ENCODE assay signal across 38 cellular contexts in genomic region chr7:86089455-86089854, GRCh38.
"Had no signal": no experiment of that assay in that cellular context is flagged by ENCODE, and none has a peak within 500 bp of the region (broad histone marks: within the 10 kb centered on the region; RNA-seq: fewer than 3 reads in every experiment).

No MANE protein-coding gene starts in this region.

- H3K4me3 Mint-ChIP-seq: activated naive CD4-positive, alpha-beta T cell treated with anti-CD3 and anti-CD28 coated beads for 36 hours; activated naive CD4-positive, alpha-beta T cell treated with anti-CD3 and anti-CD28 coated beads, Interleukin-2, amount 10 ng/mL, durations not matched to agents 7 days and 5 days; activated naive CD4-positive, alpha-beta T cell treated with anti-CD3 and anti-CD28 coated beads, Interleukin-2, amount 50 U/mL, for 24 hours; activated naive CD8-positive, alpha-beta T cell; activated naive CD8-positive, alpha-beta T cell treated with anti-CD3 and anti-CD28 coated beads for 36 hours; activated naive CD8-positive, alpha-beta T cell treated with anti-CD3 and anti-CD28 coated beads, Interleukin-2, amount 10 ng/mL, durations not matched to agents 7 days and 5 days; activated naive CD8-positive, alpha-beta T cell treated with anti-CD3 and anti-CD28 coated beads, Interleukin-2, amount 50 U/mL, for 24 hours; activated T-cell treated with anti-CD3 and anti-CD28 coated beads, Interleukin-2, amount 50 U/mL, for 24 hours; activated T-cell treated with anti-CD3 and anti-CD28 coated beads, Interleukin-2, amount 50 U/mL, for 4 hours; activated T-cell treated with anti-CD3 and anti-CD28 coated beads, Interleukin-2, amount 50 U/mL, for 72 hours; activated T-helper 1 cell treated with anti-CD3 and anti-CD28 coated beads, Interleukin-12 subunit alpha, Interleukin-12 subunit beta, Interleukin-2, Interleukin-4 antibody, amounts not matched to agents 30 ng/mL and 10 ng/mL and 1 ng/mL, durations not matched to agents 14 hours and 24 hours and 36 hours; activated T-helper 17 cell treated with anti-CD3 and anti-CD28 coated beads, Interleukin-2, amount 50 U/mL, for 72 hours; brain; central memory CD8-positive, alpha-beta T cell had no signal

- H3K27ac Mint-ChIP-seq: activated naive CD4-positive, alpha-beta T cell treated with anti-CD3 and anti-CD28 coated beads for 36 hours; activated naive CD4-positive, alpha-beta T cell treated with anti-CD3 and anti-CD28 coated beads, Interleukin-2, amount 10 ng/mL, durations not matched to agents 7 days and 5 days; activated naive CD4-positive, alpha-beta T cell treated with anti-CD3 and anti-CD28 coated beads, Interleukin-2, amount 50 U/mL, for 24 hours; activated naive CD4-positive, alpha-beta T cell treated with anti-CD3 and anti-CD28 coated beads, Interleukin-2, amount 50 U/mL, for 72 hours; activated naive CD8-positive, alpha-beta T cell; activated naive CD8-positive, alpha-beta T cell treated with anti-CD3 and anti-CD28 coated beads for 36 hours; activated naive CD8-positive, alpha-beta T cell treated with anti-CD3 and anti-CD28 coated beads, Interleukin-2, amount 10 ng/mL, durations not matched to agents 7 days and 5 days; activated naive CD8-positive, alpha-beta T cell treated with anti-CD3 and anti-CD28 coated beads, Interleukin-2, amount 50 U/mL, for 24 hours; activated T-cell treated with anti-CD3 and anti-CD28 coated beads, Interleukin-2, amount 50 U/mL, for 24 hours; activated T-cell treated with anti-CD3 and anti-CD28 coated beads, Interleukin-2, amount 50 U/mL, for 72 hours; activated T-helper 1 cell treated with anti-CD3 and anti-CD28 coated beads, Interleukin-12 subunit alpha, Interleukin-12 subunit beta, Interleukin-2, Interleukin-4 antibody, amounts not matched to agents 30 ng/mL and 10 ng/mL and 1 ng/mL, durations not matched to agents 14 hours and 24 hours and 36 hours; activated T-helper 17 cell treated with anti-CD3 and anti-CD28 coated beads, Interleukin-2, amount 50 U/mL, for 72 hours; activated T-helper 2 cell treated with anti-CD3 and anti-CD28 coated beads, Interferon-gamma antibody, Interleukin-2, Interleukin-4, amounts not matched to agents 10 μg/mL and 5 μg/mL and 100 μg/mL, durations not matched to agents 14 hours and 24 hours and 36 hours; brain had no signal

- H3K4me3 ChIP-seq: adrenal gland, ascending aorta, body of pancreas, breast epithelium, cardiac muscle cell had no signal

- DNase-seq: activated effector memory CD4-positive, alpha-beta T cell treated with anti-CD3 and anti-CD28 coated beads, Interleukin-2, amount 50 U/mL, for 16 hours; activated effector memory CD4-positive, alpha-beta T cell treated with Interleukin-2 at 50 U/mL for 16 hours; activated gamma-delta T cell; activated gamma-delta T cell treated with Interleukin-2 at 50 U/mL for 16 hours; activated naive CD4-positive, alpha-beta T cell; activated naive CD4-positive, alpha-beta T cell treated with anti-CD3 and anti-CD28 coated beads for 36 hours; activated naive CD4-positive, alpha-beta T cell treated with anti-CD3 and anti-CD28 coated beads, Interleukin-2, amount 10 ng/mL, durations not matched to agents 7 days and 5 days; activated naive CD4-positive, alpha-beta T cell treated with anti-CD3 and anti-CD28 coated beads, Interleukin-2, amount 50 U/mL, for 16 hours; activated naive CD4-positive, alpha-beta T cell treated with Interleukin-2 at 50 U/mL for 16 hours; activated naive CD8-positive, alpha-beta T cell treated with anti-CD3 and anti-CD28 coated beads for 36 hours; activated naive CD8-positive, alpha-beta T cell treated with anti-CD3 and anti-CD28 coated beads, Interleukin-2, amount 10 ng/mL, durations not matched to agents 7 days and 5 days; activated naive CD8-positive, alpha-beta T cell treated with anti-CD3 and anti-CD28 coated beads, Interleukin-2, amount 50 U/mL, for 24 hours; activated T-cell treated with anti-CD3 and anti-CD28 coated beads, Interleukin-2, amount 50 U/mL, for 1 hour; activated T-cell treated with anti-CD3 and anti-CD28 coated beads, Interleukin-2, amount 50 U/mL, for 24 hours; activated T-cell treated with anti-CD3 and anti-CD28 coated beads, Interleukin-2, amount 50 U/mL, for 4 hours; activated T-cell treated with anti-CD3 and anti-CD28 coated beads, Interleukin-2, amount 50 U/mL, for 48 hours; activated T-cell treated with anti-CD3 and anti-CD28 coated beads, Interleukin-2, amount 50 U/mL, for 72 hours; adrenal gland; amniotic stem cell; amygdala; anterior cingulate cortex; aorta; body of pancreas; brain microvascular endothelial cell; caudate nucleus; central memory CD4-positive, alpha-beta T cell; cerebellar nuclear complex had no signal

- H3K27ac ChIP-seq: adrenal gland, ascending aorta, body of pancreas, brain microvascular endothelial cell, breast epithelium, cardiac muscle cell had no signal

- H3K4me1 ChIP-seq: adrenal gland, ascending aorta, body of pancreas, breast epithelium had no signal

- H3K9me3 Mint-ChIP-seq: activated naive CD8-positive, alpha-beta T cell treated with anti-CD3 and anti-CD28 coated beads for 36 hours; activated T-cell treated with anti-CD3 and anti-CD28 coated beads, Interleukin-2, amount 50 U/mL, for 4 hours; activated T-helper 1 cell treated with anti-CD3 and anti-CD28 coated beads, Interleukin-12 subunit alpha, Interleukin-12 subunit beta, Interleukin-2, Interleukin-4 antibody, amounts not matched to agents 30 ng/mL and 10 ng/mL and 1 ng/mL, durations not matched to agents 14 hours and 24 hours and 36 hours had no signal

- H3K9me3 ChIP-seq: adrenal gland, body of pancreas had no signal

- H3K27me3 ChIP-seq: adrenal gland, ascending aorta, body of pancreas, brain microvascular endothelial cell, breast epithelium, cardiac muscle cell had no signal

- H3K4me1 Mint-ChIP-seq: activated naive CD4-positive, alpha-beta T cell treated with anti-CD3 and anti-CD28 coated beads, Interleukin-2, amount 10 ng/mL, durations not matched to agents 7 days and 5 days; activated naive CD4-positive, alpha-beta T cell treated with anti-CD3 and anti-CD28 coated beads, Interleukin-2, amount 50 U/mL, for 24 hours; activated naive CD8-positive, alpha-beta T cell treated with anti-CD3 and anti-CD28 coated beads for 36 hours; activated naive CD8-positive, alpha-beta T cell treated with anti-CD3 and anti-CD28 coated beads, Interleukin-2, amount 10 ng/mL, durations not matched to agents 7 days and 5 days; activated naive CD8-positive, alpha-beta T cell treated with anti-CD3 and anti-CD28 coated beads, Interleukin-2, amount 50 U/mL, for 24 hours; activated T-helper 17 cell treated with anti-CD3 and anti-CD28 coated beads, Interleukin-2, amount 50 U/mL, for 72 hours; brain; central memory CD8-positive, alpha-beta T cell had no signal

- H3K36me3 ChIP-seq: adrenal gland, ascending aorta, brain microvascular endothelial cell, breast epithelium, cardiac muscle cell had no signal

- ATAC-seq: activated naive CD4-positive, alpha-beta T cell treated with anti-CD3 and anti-CD28 coated beads, Interleukin-2, amount 50 U/mL, for 72 hours; activated naive CD8-positive, alpha-beta T cell treated with anti-CD3 and anti-CD28 coated beads, Interleukin-2, amount 50 U/mL, for 24 hours; activated T-cell treated with anti-CD3 and anti-CD28 coated beads, Interleukin-2, amount 50 U/mL, for 4 hours; activated T-cell treated with anti-CD3 and anti-CD28 coated beads, Interleukin-2, amount 50 U/mL, for 72 hours; activated T-helper 17 cell treated with anti-CD3 and anti-CD28 coated beads, Interleukin-2, amount 50 U/mL, for 72 hours; body of pancreas had no signal

- H3K27me3 Mint-ChIP-seq: activated naive CD4-positive, alpha-beta T cell treated with anti-CD3 and anti-CD28 coated beads, Interleukin-2, amount 10 ng/mL, durations not matched to agents 7 days and 5 days; activated naive CD4-positive, alpha-beta T cell treated with anti-CD3 and anti-CD28 coated beads, Interleukin-2, amount 50 U/mL, for 24 hours; activated naive CD8-positive, alpha-beta T cell; activated naive CD8-positive, alpha-beta T cell treated with anti-CD3 and anti-CD28 coated beads for 36 hours; activated naive CD8-positive, alpha-beta T cell treated with anti-CD3 and anti-CD28 coated beads, Interleukin-2, amount 10 ng/mL, durations not matched to agents 7 days and 5 days; activated naive CD8-positive, alpha-beta T cell treated with anti-CD3 and anti-CD28 coated beads, Interleukin-2, amount 50 U/mL, for 24 hours; activated T-cell treated with anti-CD3 and anti-CD28 coated beads, Interleukin-2, amount 50 U/mL, for 24 hours; activated T-helper 17 cell treated with anti-CD3 and anti-CD28 coated beads, Interleukin-2, amount 50 U/mL, for 72 hours; central memory CD8-positive, alpha-beta T cell had no signal

- H3K36me3 Mint-ChIP-seq: activated naive CD4-positive, alpha-beta T cell treated with anti-CD3 and anti-CD28 coated beads, Interleukin-2, amount 10 ng/mL, durations not matched to agents 7 days and 5 days; activated naive CD4-positive, alpha-beta T cell treated with anti-CD3 and anti-CD28 coated beads, Interleukin-2, amount 50 U/mL, for 24 hours; activated naive CD4-positive, alpha-beta T cell treated with anti-CD3 and anti-CD28 coated beads, Interleukin-2, amount 50 U/mL, for 72 hours; activated naive CD8-positive, alpha-beta T cell; activated naive CD8-positive, alpha-beta T cell treated with anti-CD3 and anti-CD28 coated beads for 36 hours; activated naive CD8-positive, alpha-beta T cell treated with anti-CD3 and anti-CD28 coated beads, Interleukin-2, amount 10 ng/mL, durations not matched to agents 7 days and 5 days; brain had no signal
